In genomic region chr7:121023189-121023588, GRCh38 we compare ENCODE assay signal across 16 cellular contexts. TPM values are rescaled to one million over a fixed set of nuclear protein-coding genes. Genes with fewer than 3 reads are reported as not detected.
DNase-seq lines count a peak whose midpoint lies in the region; ATAC-seq and TF ChIP-seq lines count a peak whose summit lies in the region.
"Had no signal": no experiment of that assay in that cellular context is flagged by ENCODE, and none has a peak within 500 bp of the region (broad histone marks: within the 10 kb centered on the region; RNA-seq: fewer than 3 reads in every experiment).

No MANE protein-coding gene starts in this region.

- H3K79me2 ChIP-seq in OCI-LY3 (ENCODE audit: low read length) (no peaks in the 10 kb centered on the region), fibroblast of lung (ENCODE audit: control insufficient read depth, insufficient read depth, low read length) (peaks cover 26% of the 10 kb centered on the region)

- H3K9me3 ChIP-seq in OCI-LY3 (ENCODE audit: insufficient read depth, low read length), result no peaks in the 10 kb centered on the region
- no peaks in the 10 kb centered on the region for H3K9me3 ChIP-seq in fibroblast of lung (ENCODE audit: control insufficient read depth, insufficient read depth, low read depth, low read length)
- no peaks in the 10 kb centered on the region for H3K9me3 ChIP-seq in muscle layer of duodenum (ENCODE audit: control insufficient read depth in 1 of 2, low read length in 2 of 2)
- no peaks in the 10 kb centered on the region for H3K9me3 ChIP-seq in tibial nerve
- H3K9me3 ChIP-seq: HAP-1 had no signal

- H4K20me1 ChIP-seq in OCI-LY3 (ENCODE audit: insufficient read depth, low read length) (no peaks in the 10 kb centered on the region), fibroblast of lung (ENCODE audit: control insufficient read depth, extremely low read depth, insufficient read depth, low read length) (no peaks in the 10 kb centered on the region)

- H2AFZ ChIP-seq in OCI-LY3 (ENCODE audit: low read depth, low read length) (0 out of 2 replicates have a peak overlapping the region, but pooled peaks have one; percentile 34), fibroblast of lung (ENCODE audit: low read length) (no peak overlapping the region)

- H3K36me3 ChIP-seq in OCI-LY3 (replicated peaks; ENCODE audit: low read depth, low read length), result no peaks in the 10 kb centered on the region
- no peaks in the 10 kb centered on the region for H3K36me3 ChIP-seq in fibroblast of lung (ENCODE audit: control insufficient read depth, insufficient read depth, low read length)
- H3K36me3 ChIP-seq in muscle layer of duodenum (ENCODE audit: control insufficient read depth in 1 of 2, insufficient read depth in 2 of 2, low read length in 2 of 2), result no peaks in the 10 kb centered on the region
- no peaks in the 10 kb centered on the region for H3K36me3 ChIP-seq in tibial nerve
- H3K36me3 ChIP-seq: HAP-1 had no signal

- no peak for TF ChIP-seq POLR2A in tibial nerve (IDR thresholded peaks at IDR 0.05)

- H3K27me3 ChIP-seq in OCI-LY3 (ENCODE audit: low read depth, low read length) (no peaks in the 10 kb centered on the region), fibroblast of lung (ENCODE audit: control insufficient read depth, insufficient read depth, low read length) (no peaks in the 10 kb centered on the region), muscle layer of duodenum (ENCODE audit: low read depth, low read length) (no peaks in the 10 kb centered on the region), tibial nerve (no peaks in the 10 kb centered on the region)

- peaks cover 26% of the 10 kb centered on the region for H3K4me1 ChIP-seq in OCI-LY3 (ENCODE audit: low read length)
- H3K4me1 ChIP-seq in fibroblast of lung (ENCODE audit: control insufficient read depth, extremely low read depth, insufficient read depth, low read length), result peaks cover 20% of the 10 kb centered on the region
- peaks cover 4 to 25% of the 10 kb centered on the region in 2 donors for H3K4me1 ChIP-seq in muscle layer of duodenum (ENCODE audit: control insufficient read depth in 1 of 2, insufficient read depth in 2 of 2, low read length in 2 of 2)
- H3K4me1 ChIP-seq in tibial nerve, result peaks cover 0 to 75% (median 4%) of the 10 kb centered on the region in 4 donors

- H3K4me2 ChIP-seq in OCI-LY3 (ENCODE audit: low read length) (no peak overlapping the region), fibroblast of lung (ENCODE audit: extremely low read depth, insufficient read depth, low read length) (peak overlapping the region; percentile 2)

- DNase-seq in fibroblast of lung (ENCODE audit: low read depth in 2 of 2) (no peak), tibial nerve (ENCODE audit: low spot score in 2 of 2) (no peak), NCI-H774 (lab: John Stamatoyannopoulos, UW) (no peak), ureter (ENCODE audit: low spot score) (no peak)
- DNase-seq: activated CD4-positive, alpha-beta T cell treated with anti-CD3 and anti-CD28 coated beads, Interleukin-2, amount 10 ng/mL, durations not matched to agents 24 days and 14 days; activated naive CD4-positive, alpha-beta T cell treated with anti-CD3 and anti-CD28 coated beads, Interleukin-2, amount 50 U/mL, for 16 hours; effector CD8-positive, alpha-beta T cell; mammary epithelial cell; NCI-H1048; small intestine; T1000 had no signal

- TF ChIP-seq CTCF in OCI-LY3 (IDR thresholded peaks at IDR 0.05; ENCODE audit: low read depth, low read length), result no peak
- no peak for TF ChIP-seq CTCF in fibroblast of lung (conservative IDR thresholded peaks at IDR 0.05 in 1 of 2, IDR thresholded peaks at IDR 0.05 in 1 of 2; ENCODE audit: low read depth in 1 of 2, low read length in 2 of 2)
- no peak for TF ChIP-seq CTCF in tibial nerve (IDR thresholded peaks at IDR 0.05)

- ATAC-seq in HG03175 (IDR thresholded peaks at IDR 0.05; ENCODE audit: unreplicated experiment), result no peak
- ATAC-seq: stimulated activated memory B cell treated with anti-CD40 and anti-IgM and Interleukin-4, amounts not matched to agents 10 μg/mL and 1 μg/mL and 100 μg/mL, for 72 hours had no signal

- H3K9ac ChIP-seq in OCI-LY3 (ENCODE audit: low read length), result no peak overlapping the region
- no peak overlapping the region for H3K9ac ChIP-seq in fibroblast of lung (ENCODE audit: insufficient read depth, low read length)

- H3K27ac ChIP-seq in OCI-LY3 (ENCODE audit: low read length) (no peak overlapping the region), fibroblast of lung (ENCODE audit: insufficient read depth, low read length) (peak overlapping the region; percentile 1), muscle layer of duodenum (ENCODE audit: low read length) (peak overlapping the region; percentile 56), tibial nerve (peak overlapping the region in 3 of 4 donors; percentile 46 to 82 (median 73))

- TF ChIP-seq EP300 in tibial nerve (IDR thresholded peaks at IDR 0.05), result no peak

- H3K4me3 ChIP-seq in OCI-LY3 (ENCODE audit: low read length), result no peak overlapping the region
- no peak overlapping the region for H3K4me3 ChIP-seq in fibroblast of lung (replicated peaks in 1 of 4; ENCODE audit: control extremely low read depth in 1 of 4, insufficient read depth in 1 of 4, low read depth in 3 of 4, low read length in 4 of 4)
- H3K4me3 ChIP-seq in muscle layer of duodenum (ENCODE audit: low read depth in 1 of 2, low read length in 2 of 2), result no peak overlapping the region
- H3K4me3 ChIP-seq in tibial nerve, result no peak overlapping the region
- H3K4me3 ChIP-seq: HAP-1 had no signal

RNA-seq across cellular contexts. Expression of gene CPED1, which starts 34.7 kb away (rescaled TPM):
- total RNA-seq in fibroblast of lung (84.0 and 196 TPM in 2 replicates), tibial nerve (10 to 100 TPM; 15.0 to 32.1 (median 21.8) TPM), ureter (61.4 TPM)
- 70.2 and 83.2 TPM in 2 replicates for polyA plus RNA-seq in fibroblast of lung
- 46.2 and 59.8 TPM in 2 replicates for polyA plus RNA-seq in fibroblast of lung (2012)
- polyA minus RNA-seq in fibroblast of lung (ENCODE audit: low replicate concordance), result 142 and 352 TPM in 2 replicates
- total RNA-seq: activated CD4-positive, alpha-beta T cell treated with anti-CD3 and anti-CD28 coated beads, Interleukin-2, amount 10 ng/mL, durations not matched to agents 24 days and 14 days had no signal
